8 cellular contexts compared by ENCODE assay signal in the genomic region with DNA sequence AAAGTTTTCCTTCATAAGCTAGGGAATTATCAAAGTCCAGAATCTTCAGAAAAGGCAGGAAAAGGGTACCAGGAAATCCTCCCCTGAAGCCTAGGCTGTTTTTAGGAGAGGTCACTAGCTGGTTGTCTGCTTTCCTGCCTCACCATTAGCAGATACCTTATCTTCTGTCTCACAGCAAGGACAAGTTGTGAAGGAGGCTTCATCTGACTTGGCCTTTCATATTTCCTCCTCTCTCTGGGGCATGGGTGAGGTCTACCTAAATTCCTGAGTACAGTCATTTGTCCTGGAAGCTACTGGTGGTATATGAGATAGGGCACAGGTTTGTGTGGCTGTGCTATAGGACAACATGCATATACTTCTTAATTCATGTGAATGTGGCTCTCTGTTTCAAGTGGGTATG. TPM values are rescaled to one million over a fixed set of nuclear protein-coding genes. Genes with fewer than 3 reads are reported as not detected.
DNase-seq lines count a peak whose midpoint lies in the region; ATAC-seq and TF ChIP-seq lines count a peak whose summit lies in the region.

No MANE protein-coding gene starts in this region.

- H3K27ac ChIP-seq in ascending aorta (peak overlapping the region; percentile 97 to 99), tibial nerve (peak overlapping the region in 2 of 4 donors; percentile 66 to 99)

- TF ChIP-seq CTCF in ascending aorta (IDR thresholded peaks at IDR 0.05), result no peak
- TF ChIP-seq CTCF in tibial nerve (IDR thresholded peaks at IDR 0.05), result no peak

- H3K4me1 ChIP-seq in ascending aorta (peaks cover 14 to 36% of the 10 kb centered on the region in 2 donors), tibial nerve (peaks cover 0 to 76% (median 47%) of the 10 kb centered on the region in 4 donors)

- peak overlapping the region; percentile 23 for H3K27ac Mint-ChIP-seq in activated naive CD4-positive, alpha-beta T cell treated with anti-CD3 and anti-CD28 coated beads for 36 hours
- peak overlapping the region; percentile 91 for H3K27ac Mint-ChIP-seq in memory B cell

- H3K9me3 ChIP-seq in ascending aorta (no peaks in the 10 kb centered on the region), tibial nerve (no peaks in the 10 kb centered on the region)

- no peaks in the 10 kb centered on the region for H3K27me3 Mint-ChIP-seq in activated naive CD4-positive, alpha-beta T cell treated with anti-CD3 and anti-CD28 coated beads for 36 hours (ENCODE audit: low read depth)
- no peaks in the 10 kb centered on the region for H3K27me3 Mint-ChIP-seq in memory B cell

- H3K27me3 ChIP-seq in ascending aorta (no peaks in the 10 kb centered on the region), tibial nerve (no peaks in the 10 kb centered on the region)

- intact Hi-C loops in activated naive CD4-positive, alpha-beta T cell treated with anti-CD3 and anti-CD28 coated beads for 36 hours (cut with micrococcal nuclease), result loop anchor here (10.0 kb wide), 1 partner anchor 150 kb away; no protein-coding TSS in a partner anchor
- intact Hi-C loops in ascending aorta (cut with DNase I), result loop anchor here (10.0 kb wide), 2 partner anchors 920 to 1080 kb away; partner anchors contain the start of gene A2M

- H3K9me3 Mint-ChIP-seq in activated naive CD4-positive, alpha-beta T cell treated with anti-CD3 and anti-CD28 coated beads for 36 hours, result no peaks in the 10 kb centered on the region
- H3K9me3 Mint-ChIP-seq in memory B cell, result no peaks in the 10 kb centered on the region

- DNase-seq in activated naive CD4-positive, alpha-beta T cell treated with anti-CD3 and anti-CD28 coated beads for 36 hours, result no peak
- no peak for DNase-seq in activated naive CD4-positive, alpha-beta T cell (lab: John Stamatoyannopoulos, UW)
- DNase-seq in ascending aorta (ENCODE audit: low spot score in 2 of 2), result no peak
- no peak for DNase-seq in memory B cell (ENCODE audit: low spot score in 2 of 2)
- no peak for DNase-seq in tibial nerve (ENCODE audit: low spot score in 2 of 2)
- no peak for DNase-seq in GM19238 (ENCODE audit: insufficient read length, low spot score)

- CTCF ChIA-PET in activated naive CD4-positive, alpha-beta T cell treated with anti-CD3 and anti-CD28 coated beads for 36 hours (lab: Charles Lee), result interaction anchor here (1.4 to 4.7 kb wide), 3 partner anchors 10 to 44 kb away, joined by 5 to 42 read pairs (median 7); no protein-coding TSS in a partner anchor

- peak overlapping the region; percentile 82 for H3K4me3 Mint-ChIP-seq in activated naive CD4-positive, alpha-beta T cell treated with anti-CD3 and anti-CD28 coated beads for 36 hours
- H3K4me3 Mint-ChIP-seq in memory B cell, result peak overlapping the region; percentile 89

- peaks cover 61% of the 10 kb centered on the region for H3K4me1 Mint-ChIP-seq in activated naive CD4-positive, alpha-beta T cell treated with anti-CD3 and anti-CD28 coated beads for 36 hours (ENCODE audit: low read depth)
- peaks cover 59% of the 10 kb centered on the region for H3K4me1 Mint-ChIP-seq in memory B cell

- TF ChIP-seq EP300 in tibial nerve (IDR thresholded peaks at IDR 0.05), result no peak

- ATAC-seq in memory B cell (ENCODE audit: low read depth), result no peak
- no peak for ATAC-seq in HG03045 (IDR thresholded peaks at IDR 0.05; ENCODE audit: unreplicated experiment)
- ATAC-seq in GM18867 (IDR thresholded peaks at IDR 0.05; ENCODE audit: unreplicated experiment), result no peak

- peaks cover 11% of the 10 kb centered on the region for H3K36me3 Mint-ChIP-seq in activated naive CD4-positive, alpha-beta T cell treated with anti-CD3 and anti-CD28 coated beads for 36 hours (ENCODE audit: low read depth)
- peaks cover 4% of the 10 kb centered on the region for H3K36me3 Mint-ChIP-seq in memory B cell

- peaks cover 0 to under 1% of the 10 kb centered on the region in 2 donors for H3K36me3 ChIP-seq in ascending aorta
- H3K36me3 ChIP-seq in tibial nerve, result peaks cover 0 to 5% (median 0%) of the 10 kb centered on the region in 3 donors

- no peak for TF ChIP-seq POLR2A in tibial nerve (IDR thresholded peaks at IDR 0.05)

- H3K4me3 ChIP-seq in ascending aorta, result peak overlapping the region; percentile 81 to 83
- H3K4me3 ChIP-seq in tibial nerve, result peak overlapping the region in 3 of 4 donors; percentile 91 to 99 (median 98)

RNA-seq across cellular contexts. Expression of gene FOXJ2, which starts 2.3 kb away (rescaled TPM):
- 10 to 100 TPM; 17.6 to 17.7 TPM for total RNA-seq in activated naive CD4-positive, alpha-beta T cell treated with anti-CD3 and anti-CD28 coated beads for 36 hours
- total RNA-seq in ascending aorta (17.1 TPM), tibial nerve (10 to 100 TPM; 19.4 to 24.7 (median 20.1) TPM)

RNA-seq across cellular contexts. Expression of gene C3AR1, which starts 31.4 kb away (rescaled TPM):
- under 1 TPM; 0.21 to 0.25 TPM for total RNA-seq in activated naive CD4-positive, alpha-beta T cell treated with anti-CD3 and anti-CD28 coated beads for 36 hours
- total RNA-seq in ascending aorta (2.0 TPM), tibial nerve (10 to 100 TPM in 1 of 4 donors, 1 to 10 TPM in 3; 7.1 to 16.8 (median 9.1) TPM)

RNA-seq across cellular contexts. Expression of gene NECAP1, which starts 47.3 kb away (rescaled TPM):
- total RNA-seq in activated naive CD4-positive, alpha-beta T cell treated with anti-CD3 and anti-CD28 coated beads for 36 hours, result 10 to 100 TPM; 30.2 to 32.0 TPM
- 11.2 TPM for total RNA-seq in ascending aorta
- 10 to 100 TPM; 17.4 to 38.2 (median 32.1) TPM for total RNA-seq in tibial nerve
